Comparison of ENCODE assay signal across 8 cellular contexts in genomic region chr13:50713849-50714248, GRCh38.
DNase-seq lines count a peak whose midpoint lies in the region; ATAC-seq, FAIRE-seq and TF ChIP-seq lines count a peak whose summit lies in the region.

No MANE protein-coding gene starts in this region.

- H3K27me3 Mint-ChIP-seq in progenitor cell of endocrine pancreas = peaks cover 4% of the 10 kb centered on the region

- no peak overlapping the region for H3K27ac ChIP-seq in thoracic aorta

- DNase-seq in GM12891 (ENCODE audit: insufficient read length, low spot score) (peak; percentile 35), H4 (ENCODE audit: low spot score) (peak; percentile 83), SIG-M5 (lab: John Stamatoyannopoulos, UW) (peak; percentile 97), fibroblast of the aortic adventitia (ENCODE audit: low read depth) (peak; percentile 46), thoracic aorta (ENCODE audit: low spot score) (no peak), progenitor cell of endocrine pancreas (ENCODE audit: low spot score, unreplicated experiment) (no peak), COR-L47 (lab: John Stamatoyannopoulos, UW) (no peak), NCI-H526 treated with DMSO at 0.1 percent for 48 hours (lab: John Stamatoyannopoulos, UW) (no peak)

- H3K9me3 Mint-ChIP-seq in progenitor cell of endocrine pancreas (ENCODE audit: low read depth) = no peaks in the 10 kb centered on the region

- H3K4me3 Mint-ChIP-seq in progenitor cell of endocrine pancreas (ENCODE audit: low read depth) = no peak overlapping the region

- H3K27ac Mint-ChIP-seq in progenitor cell of endocrine pancreas = no peak overlapping the region

- TF ChIP-seq CTCF in fibroblast of the aortic adventitia (IDR thresholded peaks at IDR 0.05; ENCODE audit: insufficient read depth, low read length) (no peak), thoracic aorta (IDR thresholded peaks at IDR 0.05) (no peak), progenitor cell of endocrine pancreas (IDR thresholded peaks at IDR 0.05; ENCODE audit: unreplicated experiment) (no peak)

- no peak for TF ChIP-seq POLR2A in GM12891 (IDR thresholded peaks at IDR 0.05; ENCODE audit: low read depth, low read length)

- no peak for ATAC-seq in thoracic aorta (ENCODE audit: insufficient number of reproducible peaks, low FRiP score, low read depth)

- H3K36me3 Mint-ChIP-seq in progenitor cell of endocrine pancreas (ENCODE audit: insufficient read depth) = no peaks in the 10 kb centered on the region

- H3K9me3 ChIP-seq in thoracic aorta = no peaks in the 10 kb centered on the region

- peaks cover 1% of the 10 kb centered on the region for H3K4me1 Mint-ChIP-seq in progenitor cell of endocrine pancreas (ENCODE audit: low read depth)

- H3K27me3 ChIP-seq in thoracic aorta (replicated peaks; ENCODE audit: insufficient read depth) = no peaks in the 10 kb centered on the region

- H3K4me1 ChIP-seq in thoracic aorta (ENCODE audit: control insufficient read depth in 1 of 2, low read depth in 2 of 2) = no peaks in the 10 kb centered on the region

- H3K4me3 ChIP-seq in fibroblast of the aortic adventitia (ENCODE audit: low read depth, low read length) (no peak overlapping the region), thoracic aorta (peak overlapping the region; percentile 5)

- peak; percentile 89 for FAIRE-seq in GM12891 (lab: Jason Lieb, UNC)

- H3K36me3 ChIP-seq in thoracic aorta = no peaks in the 10 kb centered on the region

TF ChIP-seq in GM12891, 5 proteins besides CTCF, POLR2A, EP300 and RAD21:
- peak; percentile 69 for TF ChIP-seq SPI1 (IDR thresholded peaks at IDR 0.05; ENCODE audit: low read depth, low read length)
- no peak for TF ChIP-seq PAX5 (IDR thresholded peaks at IDR 0.05; ENCODE audit: insufficient read depth, low read length, severe bottlenecking)
TF ChIP-seq in GM12891: peak in this region for 1.

Comparison
In these comparisons a context has a peak if more than half of its experiments do, and no peak if none do; other contexts are left out.
1. DNase-seq: peak in GM12891 (single experiment), H4 (single experiment), SIG-M5 (single experiment) and fibroblast of the aortic adventitia (single experiment); none in thoracic aorta (single experiment), progenitor cell of endocrine pancreas (single experiment), COR-L47 (single experiment) and NCI-H526 treated with DMSO at 0.1 percent for 48 hours (single experiment).